14 cellular contexts compared by ENCODE assay signal in genomic region chr3:127525373-127525772, GRCh38.
DNase-seq lines count a peak whose midpoint lies in the region; ATAC-seq, FAIRE-seq and TF ChIP-seq lines count a peak whose summit lies in the region.
"Had no signal": no experiment of that assay in that cellular context is flagged by ENCODE, and none has a peak within 500 bp of the region (broad histone marks: within the 10 kb centered on the region; RNA-seq: fewer than 3 reads in every experiment).

No MANE protein-coding gene starts in this region.

- H3K4me1 ChIP-seq in mammary epithelial cell (ENCODE audit: insufficient read depth, low read length): peaks cover 6% of the 10 kb centered on the region
- H3K4me1 ChIP-seq: thyroid gland had no signal

- peak overlapping the region; percentile 1 for H3K27ac ChIP-seq in mammary epithelial cell (ENCODE audit: insufficient read depth, low read depth, low read length)
- H3K27ac ChIP-seq: 22Rv1, ovary, thyroid gland had no signal

- no peaks in the 10 kb centered on the region for H3K27me3 ChIP-seq in mammary epithelial cell (ENCODE audit: insufficient read depth, low read length)
- H3K27me3 ChIP-seq: ovary, thyroid gland had no signal

- intact Hi-C loops in mammary epithelial cell (cut with micrococcal nuclease): no loop called here

- no peaks in the 10 kb centered on the region for H4K20me1 ChIP-seq in mammary epithelial cell (ENCODE audit: insufficient read depth, low read length)

- no peak overlapping the region for H2AFZ ChIP-seq in mammary epithelial cell (ENCODE audit: low read depth, low read length)

- H3K4me2 ChIP-seq in mammary epithelial cell (ENCODE audit: insufficient read depth, low read depth, low read length): no peak overlapping the region

- no peak overlapping the region for H3K4me3 ChIP-seq in mammary epithelial cell (replicated peaks in 1 of 3; ENCODE audit: insufficient read depth in 1 of 3, low read depth in 2 of 3, low read length in 3 of 3)
- H3K4me3 ChIP-seq: ovary, thyroid gland had no signal

- TF ChIP-seq CTCF in mammary epithelial cell (conservative IDR thresholded peaks at IDR 0.05 in 1 of 2, IDR thresholded peaks at IDR 0.05 in 1 of 2; ENCODE audit: extremely low read depth in 1 of 2, insufficient read depth in 1 of 2, low read depth in 1 of 2, low read length in 2 of 2) (no peak), omental fat pad (IDR thresholded peaks at IDR 0.05) (no peak), D721Med (IDR thresholded peaks at IDR 0.05; ENCODE audit: insufficient read depth, missing control alignments) (no peak)

- no peaks in the 10 kb centered on the region for H3K36me3 ChIP-seq in mammary epithelial cell (ENCODE audit: insufficient read depth, low read length)
- H3K36me3 ChIP-seq: ovary, thyroid gland had no signal

- no peaks in the 10 kb centered on the region for H3K79me2 ChIP-seq in mammary epithelial cell (ENCODE audit: insufficient read depth, low read length)

- dilution Hi-C loops in mammary epithelial cell (cut with HindIII; ENCODE audit: low sequenced_read_pairs): no loop called here

- no peaks in the 10 kb centered on the region for H3K9me3 ChIP-seq in mammary epithelial cell (replicated peaks; ENCODE audit: insufficient read depth, low read length)
- H3K9me3 ChIP-seq: ovary, thyroid gland had no signal

- BruUV-seq in mammary epithelial cell (replicated peaks; lab: Mats Ljungman, UMichigan): no TSS peak

- DNase-seq in DMS153 (lab: John Stamatoyannopoulos, UW) (peak; percentile 71), DMS153 treated with DMSO at 0.1 percent for 48 hours (lab: John Stamatoyannopoulos, UW; ENCODE audit: unreplicated experiment) (no peak), NCI-H146 treated with DMSO at 0.1 percent for 48 hours (lab: John Stamatoyannopoulos, UW; ENCODE audit: unreplicated experiment) (peak; percentile 42), mammary epithelial cell (peak; percentile 98), omental fat pad (ENCODE audit: low spot score) (no peak), D721Med (ENCODE audit: insufficient read length, low spot score) (no peak)
- DNase-seq: activated CD4-positive, alpha-beta T cell treated with anti-CD3 and anti-CD28 coated beads for 36 hours; activated naive CD4-positive, alpha-beta T cell treated with anti-CD3 and anti-CD28 coated beads for 36 hours; ovary; stimulated activated CD4-positive, alpha-beta T cell treated with anti-CD3 and anti-CD28 coated beads, Interleukin-4, amount 100 ng/mL, for 4 hours; thyroid gland had no signal

- CTCF ChIA-PET in mammary epithelial cell (lab: Charles Lee; ENCODE audit: low non-redundant PET): no interaction called here

- 16% methylated on average over 11 of the region's 11 CpGs for WGBS in mammary epithelial cell (ENCODE audit: low coverage, missing lambda C conversion rate)

- in situ Hi-C loops in mammary epithelial cell (cut with MboI; ENCODE audit: low sequenced_read_pairs in 2 of 2): loop anchor here in 1 of 2 donors (25.0 kb wide), 1 partner anchor 1013 kb away; the partner anchor contains the start of genes CHST13 and UROC1

- ATAC-seq in omental fat pad (ENCODE audit: low FRiP score) (peak; percentile 40), GM19035 (IDR thresholded peaks at IDR 0.05; ENCODE audit: unreplicated experiment) (no peak), GM21717 (IDR thresholded peaks at IDR 0.05; ENCODE audit: unreplicated experiment) (no peak)
- ATAC-seq: activated CD4-positive, alpha-beta T cell treated with anti-CD3 and anti-CD28 coated beads for 36 hours had no signal

- no peak overlapping the region for H3K9ac ChIP-seq in mammary epithelial cell (ENCODE audit: insufficient read depth, low read length)

- FAIRE-seq in D721Med (lab: Jason Lieb, UNC): no peak

Comparison
In these comparisons a context has a peak if more than half of its experiments do, and no peak if none do; other contexts are left out.
1. DNase-seq: peak in DMS153 (single experiment), NCI-H146 treated with DMSO at 0.1 percent for 48 hours (single experiment) and mammary epithelial cell (single experiment); none in DMS153 treated with DMSO at 0.1 percent for 48 hours (single experiment), omental fat pad (single experiment) and D721Med (single experiment).